Comparison of ENCODE assay signal across 10 cellular contexts in the genomic region with DNA sequence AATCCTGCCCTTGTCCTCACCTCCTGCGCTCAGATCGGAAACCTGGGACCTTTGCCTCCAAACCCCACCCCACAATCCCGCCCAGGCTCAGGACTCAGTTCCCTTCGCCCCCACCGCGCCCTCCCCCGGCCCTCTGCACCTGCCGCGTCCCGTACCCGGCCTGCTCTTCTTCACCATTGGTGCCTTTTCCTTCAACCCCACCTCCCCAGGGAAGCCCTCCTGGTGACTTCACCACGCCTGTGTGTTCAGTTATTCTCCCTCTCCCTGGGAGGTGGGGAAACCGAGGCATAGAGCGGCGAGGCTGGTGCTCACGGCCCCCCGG. TPM values are rescaled to one million over a fixed set of nuclear protein-coding genes. Genes with fewer than 3 reads are reported as not detected.
DNase-seq lines count a peak whose midpoint lies in the region; ATAC-seq and TF ChIP-seq lines count a peak whose summit lies in the region.
"Had no signal": no experiment of that assay in that cellular context is flagged by ENCODE, and none has a peak within 500 bp of the region (broad histone marks: within the 10 kb centered on the region; RNA-seq: fewer than 3 reads in every experiment).

No MANE protein-coding gene starts in this region.

- H2BK12ac ChIP-seq in H9 (ENCODE audit: insufficient read length, low read depth, low read length): no peak overlapping the region

- no peak overlapping the region for H3K4ac ChIP-seq in H9 (ENCODE audit: low read depth, low read length)

- H2AFZ ChIP-seq in H9 (ENCODE audit: low read length): no peak overlapping the region

- H4K5ac ChIP-seq in H9 (ENCODE audit: insufficient read length, low read depth, low read length): no peak overlapping the region

- no peak for TF ChIP-seq CTCF in CD4-positive, alpha-beta T cell (IDR thresholded peaks at IDR 0.05)
- no peak for TF ChIP-seq CTCF in H9 (conservative IDR thresholded peaks at IDR 0.05)

- H3K4me1 ChIP-seq in H9 (ENCODE audit: insufficient read depth, low read length) (no peaks in the 10 kb centered on the region; the same call in 1 of the 2 replicates), iPS DF 6.9 (ENCODE audit: control insufficient read depth, insufficient read depth, low read length) (peaks cover 2% of the 10 kb centered on the region; the same call in 1 of the 2 replicates)

- peak; percentile 15 for ATAC-seq in CD4-positive, alpha-beta T cell (ENCODE audit: poor library complexity)
- ATAC-seq in GM21367 (IDR thresholded peaks at IDR 0.05; ENCODE audit: unreplicated experiment): no peak
- no peak for ATAC-seq in GM21526 (IDR thresholded peaks at IDR 0.05; ENCODE audit: low FRiP score, unreplicated experiment)

- H3T11ph ChIP-seq in H9 (ENCODE audit: low read length): no peak overlapping the region

- TF ChIP-seq POLR2A in Raji (IDR thresholded peaks at IDR 0.05; ENCODE audit: insufficient read depth, low read depth, low read length): peak; percentile 33; the same call in 1 of the 2 replicates

- H2BK20ac ChIP-seq in H9 (ENCODE audit: low read depth, low read length, poor library complexity, severe bottlenecking): no peak overlapping the region

- H3K4me2 ChIP-seq in H9 (ENCODE audit: insufficient read depth, insufficient read length, low read length): peak overlapping the region; percentile 45

- no peaks in the 10 kb centered on the region for H4K20me1 ChIP-seq in H9 (ENCODE audit: control insufficient read depth, insufficient read depth, insufficient read length)

- no peak overlapping the region for H4K91ac ChIP-seq in H9 (ENCODE audit: insufficient read length, low read depth, low read length)

- DNase-seq in CD4-positive, alpha-beta T cell: no peak
- DNase-seq in H9: peak; percentile 40
- DNase-seq in iPS DF 6.9 (ENCODE audit: low read depth, low spot score): no peak
- no peak for DNase-seq in T-helper 2 cell treated with Interferon-gamma antibody and Interleukin-4, amounts not matched to agents 5 μg/mL and 100 μg/mL, for 36 hours (ENCODE audit: low spot score)
- DNase-seq in substantia nigra (lab: John Stamatoyannopoulos, UW): no peak

- no peak overlapping the region for H3K14ac ChIP-seq in H9 (ENCODE audit: insufficient read depth, low read length)

- no peak overlapping the region for H3K23ac ChIP-seq in H9 (ENCODE audit: insufficient read length, low read depth, low read length)

- peaks cover 15% of the 10 kb centered on the region for H3K4me1 Mint-ChIP-seq in CD4-positive, alpha-beta T cell (ENCODE audit: low read depth)
- H3K4me1 Mint-ChIP-seq in H9: peaks cover 11 to 34% of the 10 kb centered on the region in 2 experiments
- H3K4me1 Mint-ChIP-seq in T-helper 2 cell treated with Interferon-gamma antibody and Interleukin-4, amounts not matched to agents 5 μg/mL and 100 μg/mL, for 36 hours (ENCODE audit: low read depth): peaks cover 4% of the 10 kb centered on the region

- H3K9me3 Mint-ChIP-seq in CD4-positive, alpha-beta T cell: no peaks in the 10 kb centered on the region
- H3K9me3 Mint-ChIP-seq in H9: no peaks in the 10 kb centered on the region; a peak in 1 of 5 replicates
- H3K9me3 Mint-ChIP-seq in T-helper 2 cell treated with Interferon-gamma antibody and Interleukin-4, amounts not matched to agents 5 μg/mL and 100 μg/mL, for 36 hours: no peaks in the 10 kb centered on the region

- H3K9ac ChIP-seq in H9 (ENCODE audit: extremely low read depth, insufficient read length, low read length): no peak overlapping the region

- no peak overlapping the region for H3K18ac ChIP-seq in H9 (ENCODE audit: insufficient read length, low read depth, low read length)

- no peak overlapping the region for H3K27ac Mint-ChIP-seq in CD4-positive, alpha-beta T cell
- H3K27ac Mint-ChIP-seq in H9: no peak overlapping the region
- H3K27ac Mint-ChIP-seq in T-helper 2 cell treated with Interferon-gamma antibody and Interleukin-4, amounts not matched to agents 5 μg/mL and 100 μg/mL, for 36 hours: no peak overlapping the region

- H3K27me3 Mint-ChIP-seq in CD4-positive, alpha-beta T cell: peaks cover 64% of the 10 kb centered on the region
- peaks cover 89% of the 10 kb centered on the region for H3K27me3 Mint-ChIP-seq in H9 (ENCODE audit: low read depth)
- peaks cover 56% of the 10 kb centered on the region for H3K27me3 Mint-ChIP-seq in T-helper 2 cell treated with Interferon-gamma antibody and Interleukin-4, amounts not matched to agents 5 μg/mL and 100 μg/mL, for 36 hours (ENCODE audit: low read depth)

- H2BK15ac ChIP-seq in H9 (ENCODE audit: low read depth, low read length): no peak overlapping the region

- H3K4me3 ChIP-seq in iPS DF 6.9 (ENCODE audit: low read length): peak overlapping the region; percentile 16; the same call in 1 of the 2 replicates
- H3K4me3 ChIP-seq: body of pancreas had no signal

- H3K9me3 ChIP-seq in CD4-positive, alpha-beta T cell (ENCODE audit: control insufficient read depth, low read length): no peaks in the 10 kb centered on the region
- H3K9me3 ChIP-seq in H9 (ENCODE audit: control insufficient read depth, low read depth, low read length): no peaks in the 10 kb centered on the region
- no peaks in the 10 kb centered on the region for H3K9me3 ChIP-seq in iPS DF 6.9 (ENCODE audit: control insufficient read depth, insufficient read depth, low read length)
- H3K9me3 ChIP-seq: body of pancreas, MG63 had no signal

- H3K4me3 Mint-ChIP-seq in CD4-positive, alpha-beta T cell: no peak overlapping the region
- peak overlapping the region in 1 of 2 experiments; percentile 74; a peak in 3 of 5 replicates for H3K4me3 Mint-ChIP-seq in H9
- no peak overlapping the region for H3K4me3 Mint-ChIP-seq in T-helper 2 cell treated with Interferon-gamma antibody and Interleukin-4, amounts not matched to agents 5 μg/mL and 100 μg/mL, for 36 hours

- H3K36me3 ChIP-seq in iPS DF 6.9 (ENCODE audit: control insufficient read depth, insufficient read depth, low read length): no peaks in the 10 kb centered on the region
- H3K36me3 ChIP-seq: MG63 had no signal

- no peaks in the 10 kb centered on the region for H3K79me1 ChIP-seq in H9 (ENCODE audit: insufficient read depth, low read depth, low read length, poor library complexity, severe bottlenecking)

- no peak overlapping the region for H2BK120ac ChIP-seq in H9 (ENCODE audit: low read depth, low read length, poor library complexity, severe bottlenecking)

- no peak overlapping the region for H3K56ac ChIP-seq in H9 (ENCODE audit: insufficient read length, low read depth, low read length)

- CTCF ChIA-PET in CD4-positive, alpha-beta T cell (lab: Charles Lee): interaction anchor here (0.8 to 3.6 kb wide), 4 partner anchors 64 to 125 kb away, joined by 3 to 31 read pairs (median 5); a partner anchor contains a TSS

- peaks cover 69% of the 10 kb centered on the region for H3K27me3 ChIP-seq in CD4-positive, alpha-beta T cell (ENCODE audit: control insufficient read depth, insufficient read depth, low read length)
- peaks cover 38% of the 10 kb centered on the region for H3K27me3 ChIP-seq in H9 (ENCODE audit: insufficient read depth, low read length)
- H3K27me3 ChIP-seq in iPS DF 6.9 (ENCODE audit: control insufficient read depth, insufficient read depth, low read length): peaks cover 31% of the 10 kb centered on the region; the same call in 1 of the 2 replicates

- no peak overlapping the region for H4K8ac ChIP-seq in H9 (replicated peaks; ENCODE audit: insufficient read length, low read depth, low read length)

- intact Hi-C loops in CD4-positive, alpha-beta T cell (cut with DNase I, micrococcal nuclease): loop anchor here (1.0 to 10.0 kb wide), 6 partner anchors 49 to 156 kb away; no protein-coding TSS in a partner anchor

- H2AK5ac ChIP-seq in H9 (ENCODE audit: insufficient read length, low read length): no peak overlapping the region

- WGBS in H9 (ENCODE audit: extremely low coverage, insufficient read length, low lambda C conversion rate): no CpG with 5 or more reads among the region's 17 CpGs
- no CpG with 5 or more reads among the region's 17 CpGs for WGBS in iPS DF 6.9 (ENCODE audit: insufficient coverage, insufficient read length)

- POLR2A ChIA-PET in CD4-positive, alpha-beta T cell (lab: Charles Lee): interaction anchor here (3.8 kb wide), 1 partner anchor 66 kb away, joined by 15 read pairs; no protein-coding TSS in a partner anchor

- H3K79me2 ChIP-seq in H9 (ENCODE audit: insufficient read depth, low read length): no peaks in the 10 kb centered on the region

- no peak overlapping the region for H3K27ac ChIP-seq in CD4-positive, alpha-beta T cell (ENCODE audit: low read depth, low read length)
- H3K27ac ChIP-seq in H9 (ENCODE audit: insufficient read length, low read depth, low read length): no peak overlapping the region
- no peak overlapping the region for H3K27ac ChIP-seq in iPS DF 6.9 (ENCODE audit: low read length)
- H3K27ac ChIP-seq in substantia nigra (ENCODE audit: low read depth, low read length, poor library complexity, severe bottlenecking): no peak overlapping the region
- H3K27ac ChIP-seq: body of pancreas had no signal

- no peak overlapping the region for H2BK5ac ChIP-seq in H9 (ENCODE audit: insufficient read length, low read length)

- peaks cover 17% of the 10 kb centered on the region for H3K23me2 ChIP-seq in H9 (ENCODE audit: insufficient read length, low read depth, low read length, poor library complexity, severe bottlenecking)

- no peaks in the 10 kb centered on the region for H3K36me3 Mint-ChIP-seq in CD4-positive, alpha-beta T cell (ENCODE audit: low read depth)
- H3K36me3 Mint-ChIP-seq in H9 (ENCODE audit: insufficient read depth in 1 of 3, low read depth in 3 of 3): no peaks in the 10 kb centered on the region
- H3K36me3 Mint-ChIP-seq in T-helper 2 cell treated with Interferon-gamma antibody and Interleukin-4, amounts not matched to agents 5 μg/mL and 100 μg/mL, for 36 hours (ENCODE audit: low read depth): no peaks in the 10 kb centered on the region

RNA-seq across cellular contexts. Expression of a gene that starts 19.3 kb away (rescaled TPM):
- 10 to 100 TPM; 51.2 to 52.2 TPM for total RNA-seq in CD4-positive, alpha-beta T cell
- 304 TPM in 2 replicates for total RNA-seq in H9 (2021)
